ENCODE assay signal across 26 cellular contexts in the genomic region with DNA sequence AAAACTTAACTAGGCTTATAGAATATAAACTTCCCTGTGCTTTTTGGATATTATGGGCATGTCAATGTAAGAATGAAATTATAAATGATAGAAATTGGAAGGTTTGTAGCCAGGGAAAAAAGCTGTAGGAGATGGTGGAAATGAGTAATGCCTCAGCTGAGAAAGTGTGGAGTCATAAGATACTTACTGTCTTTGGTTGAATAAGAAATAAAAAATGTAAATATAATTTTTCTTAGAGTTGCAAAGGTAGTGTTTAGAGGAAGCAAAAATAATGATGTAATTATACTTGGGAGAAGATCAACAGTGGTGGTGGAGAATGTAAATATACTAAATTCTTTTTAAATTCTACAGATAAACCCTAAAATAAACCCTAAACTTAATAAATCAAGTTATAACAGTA. TPM values are rescaled to one million over a fixed set of nuclear protein-coding genes. Genes with fewer than 3 reads are reported as not detected.
DNase-seq lines count a peak whose midpoint lies in the region; ATAC-seq and TF ChIP-seq lines count a peak whose summit lies in the region.
"Had no signal": no experiment of that assay in that cellular context is flagged by ENCODE, and none has a peak within 500 bp of the region (broad histone marks: within the 10 kb centered on the region; RNA-seq: fewer than 3 reads in every experiment).

No MANE protein-coding gene starts in this region.

- no peak for TF ChIP-seq EP300 in gastroesophageal sphincter (IDR thresholded peaks at IDR 0.05)

- H3K4me3 ChIP-seq in gastroesophageal sphincter, result no peak overlapping the region
- H3K4me3 ChIP-seq: adrenal gland, cardiac muscle cell, testis had no signal

- no peak for ATAC-seq in gastroesophageal sphincter
- no peak for ATAC-seq in HG03095 (IDR thresholded peaks at IDR 0.05; ENCODE audit: unreplicated experiment)
- ATAC-seq in HG03139 (IDR thresholded peaks at IDR 0.05; ENCODE audit: unreplicated experiment), result no peak
- ATAC-seq: left ventricle myocardium superior; natural killer cell treated with Interleukin-12 subunit alpha and Interleukin-12 subunit beta and Interleukin-15 and Interleukin-18, amount 100 ng/mL, for 72 hours; stimulated activated naive B cell treated with anti-CD40 and anti-IgM and Interleukin-4, amounts not matched to agents 10 μg/mL and 1 μg/mL and 100 μg/mL, for 72 hours had no signal

- DNase-seq in AG20443 (ENCODE audit: low spot score) (peak; percentile 24), LHCN-M2 (ENCODE audit: low read depth) (peak; percentile 43), dedifferentiated amniotic fluid mesenchymal stem cell (ENCODE audit: extremely low spot score) (peak; percentile 27), GOT3 (lab: John Stamatoyannopoulos, UW) (no peak), NCI-H526 treated with DMSO at 0.1 percent for 48 hours (lab: John Stamatoyannopoulos, UW) (no peak)
- DNase-seq: activated CD4-positive, alpha-beta T cell treated with anti-CD3 and anti-CD28 coated beads for 48 hours; activated naive CD4-positive, alpha-beta T cell treated with Interleukin-2 at 50 U/mL for 16 hours; activated T-cell treated with anti-CD3 and anti-CD28 coated beads, Interleukin-2, amount 50 U/mL, for 48 hours; adrenal gland; CD4-positive, alpha-beta memory T cell; dermis blood vessel endothelial cell; hypothalamus; left ventricle myocardium superior; NCI-H1694 treated with DMSO at 0.1 percent for 48 hours; NCI-H2171; NCI-H69; retina; stimulated activated CD4-positive, alpha-beta T cell treated with anti-CD3 and anti-CD28 coated beads, Interleukin-4, amount 100 ng/mL, for 1 hour; stimulated activated naive B cell treated with anti-CD40 and anti-IgM and Interleukin-4, amounts not matched to agents 10 μg/mL and 1 μg/mL and 100 μg/mL, for 72 hours; T-helper 2 cell; testis had no signal

- no peaks in the 10 kb centered on the region for H3K27me3 ChIP-seq in gastroesophageal sphincter
- H3K27me3 ChIP-seq: adrenal gland, cardiac muscle cell, testis had no signal

- H3K27ac ChIP-seq in gastroesophageal sphincter, result peak overlapping the region in 3 of 4 donors; percentile 40 to 56 (median 52)
- H3K27ac ChIP-seq: adrenal gland, cardiac muscle cell, testis had no signal

- no peak for TF ChIP-seq CTCF in gastroesophageal sphincter (IDR thresholded peaks at IDR 0.05)

- no peak for TF ChIP-seq POLR2A in gastroesophageal sphincter (IDR thresholded peaks at IDR 0.05)

- H3K36me3 ChIP-seq in gastroesophageal sphincter, result no peaks in the 10 kb centered on the region
- H3K36me3 ChIP-seq: adrenal gland, cardiac muscle cell had no signal

- no peaks in the 10 kb centered on the region for H3K9me3 ChIP-seq in gastroesophageal sphincter
- H3K9me3 ChIP-seq: adrenal gland, testis had no signal

- H3K4me1 ChIP-seq in gastroesophageal sphincter, result peaks cover 0 to 12% (median 6%) of the 10 kb centered on the region in 3 donors
- H3K4me1 ChIP-seq: adrenal gland, testis had no signal

RNA-seq across cellular contexts. Expression of gene RND3, which starts 26.2 kb away (rescaled TPM):
- total RNA-seq in LHCN-M2 (2014; rRNA removed), result 96.0 and 133 TPM in 2 replicates
- polyA plus RNA-seq in LHCN-M2 (2012), result 39.0 TPM
- 100 to 1,000 TPM in 2 of 4 donors, 10 to 100 TPM in 2; 31.0 to 154 (median 81.0) TPM for total RNA-seq in gastroesophageal sphincter
- total RNA-seq: CD4-positive, alpha-beta memory T cell; natural killer cell treated with Interleukin-12 subunit alpha and Interleukin-12 subunit beta and Interleukin-15 and Interleukin-18, amount 100 ng/mL, for 72 hours had no signal
- polyA plus RNA-seq: CD4-positive, alpha-beta memory T cell had no signal

Comparison
In these comparisons a context has a peak if more than half of its experiments do, and no peak if none do; other contexts are left out.
1. DNase-seq: peak in AG20443 (single experiment), LHCN-M2 (single experiment) and dedifferentiated amniotic fluid mesenchymal stem cell (single experiment); none in GOT3 (single experiment) and NCI-H526 treated with DMSO at 0.1 percent for 48 hours (single experiment).